ENCODE assay signal across 15 cellular contexts in genomic region chr3:44342191-44342790, GRCh38. TPM values are rescaled to one million over a fixed set of nuclear protein-coding genes. Genes with fewer than 3 reads are reported as not detected.
DNase-seq lines count a peak whose midpoint lies in the region; ATAC-seq and TF ChIP-seq lines count a peak whose summit lies in the region.
"Had no signal": no experiment of that assay in that cellular context is flagged by ENCODE, and none has a peak within 500 bp of the region (broad histone marks: within the 10 kb centered on the region; RNA-seq: fewer than 3 reads in every experiment).

No MANE protein-coding gene starts in this region.

- peak; percentile 55 for DNase-seq in GM03348 (ENCODE audit: low spot score)
- DNase-seq in amniotic stem cell (lab: John Stamatoyannopoulos, UW): peak; percentile 40
- DNase-seq in smooth muscle cell (lab: John Stamatoyannopoulos, UW; ENCODE audit: unreplicated experiment): no peak
- DNase-seq in T-helper 1 cell: no peak
- no peak for DNase-seq in posterior vena cava (ENCODE audit: low spot score)
- no peak for DNase-seq in cardiac septum (ENCODE audit: low spot score)
- DNase-seq in amygdala (lab: John Stamatoyannopoulos, UW): no peak
- DNase-seq: activated CD4-positive, alpha-beta T cell treated with anti-CD3 and anti-CD28 coated beads for 36 hours; H9; NCI-H1694; stimulated activated CD4-positive, alpha-beta T cell treated with anti-CD3 and anti-CD28 coated beads, Interleukin-4, amount 100 ng/mL, for 24 hours had no signal

- TF ChIP-seq EP300 in gastroesophageal sphincter (IDR thresholded peaks at IDR 0.05): no peak

- TF ChIP-seq POLR2A in gastroesophageal sphincter (IDR thresholded peaks at IDR 0.05): no peak

- no peaks in the 10 kb centered on the region for H3F3A ChIP-seq in smooth muscle cell (ENCODE audit: low read depth)

- H3K9me3 ChIP-seq in gastroesophageal sphincter: no peaks in the 10 kb centered on the region
- H3K9me3 ChIP-seq in smooth muscle cell (replicated peaks; ENCODE audit: low read depth): no peaks in the 10 kb centered on the region

- no peak overlapping the region for H3K4me3 ChIP-seq in gastroesophageal sphincter
- H3K4me3 ChIP-seq in smooth muscle cell: no peak overlapping the region
- H3K4me3 ChIP-seq: K562, lung had no signal

- H3K36me3 ChIP-seq in gastroesophageal sphincter (no peaks in the 10 kb centered on the region), smooth muscle cell (ENCODE audit: low read depth) (no peaks in the 10 kb centered on the region)

- H3K9ac ChIP-seq in smooth muscle cell (ENCODE audit: low read depth): no peak overlapping the region
- H3K9ac ChIP-seq: parathyroid adenoma had no signal

- no peaks in the 10 kb centered on the region for H3K27me3 ChIP-seq in gastroesophageal sphincter
- H3K27me3 ChIP-seq in smooth muscle cell (ENCODE audit: low read depth): no peaks in the 10 kb centered on the region

- WGBS in gastroesophageal sphincter (ENCODE audit: low coverage in 1 of 2), 2 donors: 13 to 23% methylated on average over 1 of the region's 1 CpG
- 53% methylated on average over 1 of the region's 1 CpG for WGBS in smooth muscle cell (ENCODE audit: low lambda C conversion rate)

- intact Hi-C loops in posterior vena cava (cut with DNase I): no loop called here
- intact Hi-C loops in cardiac septum (cut with DNase I): no loop called here

- peaks cover 37% of the 10 kb centered on the region for H3K79me2 ChIP-seq in smooth muscle cell (ENCODE audit: low read depth)

- H3K4me1 ChIP-seq in gastroesophageal sphincter (peaks cover 0 to 66% (median 15%) of the 10 kb centered on the region in 3 donors), smooth muscle cell (ENCODE audit: low read depth) (peaks cover 14% of the 10 kb centered on the region)
- H3K4me1 ChIP-seq: parathyroid adenoma had no signal

- no peak for ATAC-seq in gastroesophageal sphincter
- ATAC-seq: activated CD4-positive, alpha-beta T cell treated with anti-CD3 and anti-CD28 coated beads for 36 hours; K562 had no signal

- H3K4me2 ChIP-seq in smooth muscle cell: no peak overlapping the region

- TF ChIP-seq CTCF in gastroesophageal sphincter (IDR thresholded peaks at IDR 0.05) (no peak), smooth muscle cell (IDR thresholded peaks at IDR 0.05; ENCODE audit: borderline replicate concordance, insufficient read depth, poor library complexity, severe bottlenecking) (no peak)

- H3K27ac ChIP-seq in gastroesophageal sphincter (peak overlapping the region; percentile 52 to 95 (median 66)), smooth muscle cell (ENCODE audit: low read depth) (peak overlapping the region; percentile 13)
- H3K27ac ChIP-seq: parathyroid adenoma had no signal

- no peaks in the 10 kb centered on the region for H4K20me1 ChIP-seq in smooth muscle cell (ENCODE audit: low read depth)

- no peak overlapping the region for H2AFZ ChIP-seq in smooth muscle cell (ENCODE audit: low read depth)
- H2AFZ ChIP-seq: parathyroid adenoma had no signal

RNA-seq across cellular contexts. Expression of gene TCAIM, which starts 3.7 kb away (rescaled TPM):
- 10 to 100 TPM; 25.8 to 56.2 (median 45.9) TPM for total RNA-seq in gastroesophageal sphincter
- total RNA-seq in smooth muscle cell: 23.1 and 26.8 TPM in 2 replicates
- 9.5 and 10.7 TPM in 2 replicates for polyA plus RNA-seq in smooth muscle cell
- total RNA-seq in posterior vena cava: 10 to 100 TPM; 21.0 to 22.7 TPM
- 36.5 TPM for total RNA-seq in cardiac septum

Comparison
In these comparisons a context has a peak if more than half of its experiments do, and no peak if none do; other contexts are left out.
1. DNase-seq: peak in GM03348 (single experiment) and amniotic stem cell (single experiment); none in smooth muscle cell (single experiment), T-helper 1 cell (0 of 5), posterior vena cava (single experiment), cardiac septum (single experiment) and amygdala (0 of 56).